11 cellular contexts compared by ENCODE assay signal in the genomic region with DNA sequence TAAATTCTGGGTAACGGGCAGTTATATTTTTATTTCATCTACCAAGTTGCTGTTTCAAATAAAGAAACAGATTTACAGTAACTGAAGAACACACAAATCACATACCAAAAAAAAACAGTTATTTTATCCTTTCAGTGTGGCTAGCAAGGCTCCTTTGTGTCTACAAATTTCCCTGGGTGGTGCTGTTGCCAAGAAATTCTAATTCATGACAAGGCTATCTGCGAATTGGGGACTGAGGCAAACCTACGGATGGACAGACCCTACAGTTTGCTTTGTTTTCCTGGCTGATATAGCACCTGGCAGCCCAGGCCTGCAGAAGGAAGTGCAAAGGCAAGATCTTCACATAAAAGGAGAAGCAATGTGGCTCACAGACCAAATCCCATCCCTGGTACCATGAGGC. TPM values are rescaled to one million over a fixed set of nuclear protein-coding genes. Genes with fewer than 3 reads are reported as not detected.
DNase-seq lines count a peak whose midpoint lies in the region; TF ChIP-seq lines count a peak whose summit lies in the region.
"Had no signal": no experiment of that assay in that cellular context is flagged by ENCODE, and none has a peak within 500 bp of the region (broad histone marks: within the 10 kb centered on the region; RNA-seq: fewer than 3 reads in every experiment).

No MANE protein-coding gene starts in this region.

- peaks cover 33% of the 10 kb centered on the region for H4K20me1 ChIP-seq in neural progenitor cell (ENCODE audit: low read depth)

- H3K36me3 ChIP-seq in SJSA1 (peaks cover 5% of the 10 kb centered on the region), neural progenitor cell (no peaks in the 10 kb centered on the region)

- H3K79me2 ChIP-seq in neural progenitor cell (ENCODE audit: low read depth), result peaks cover 35% of the 10 kb centered on the region

- peaks cover 21% of the 10 kb centered on the region for H3F3A ChIP-seq in neural progenitor cell (ENCODE audit: low read depth)

- no peak overlapping the region for H2AFZ ChIP-seq in neural progenitor cell (replicated peaks)

- H3K27me3 ChIP-seq in SJSA1 (replicated peaks), result no peaks in the 10 kb centered on the region
- H3K27me3 ChIP-seq in neural progenitor cell, result peaks cover 15% of the 10 kb centered on the region

- H3K4me2 ChIP-seq in neural progenitor cell, result no peak overlapping the region

- H3K4me3 ChIP-seq in SJSA1, result no peak overlapping the region
- peak overlapping the region; percentile 71 for H3K4me3 ChIP-seq in fibroblast of the aortic adventitia (ENCODE audit: low read depth, low read length)
- H3K4me3 ChIP-seq in skeletal muscle cell (ENCODE audit: low read depth, low read length), result peak overlapping the region; percentile 84
- no peak overlapping the region for H3K4me3 ChIP-seq in neural progenitor cell

- no peak overlapping the region for H3K9ac ChIP-seq in neural progenitor cell

- no peak overlapping the region for H3K4me3 Mint-ChIP-seq in neural progenitor cell

- H3K9me3 Mint-ChIP-seq in neural progenitor cell, result no peaks in the 10 kb centered on the region
- H3K9me3 Mint-ChIP-seq: nephron progenitor cell had no signal

- peaks cover 11% of the 10 kb centered on the region for H3K27me3 Mint-ChIP-seq in neural progenitor cell (ENCODE audit: insufficient read depth, low read depth)

- no peak for TF ChIP-seq CTCF in fibroblast of the aortic adventitia (IDR thresholded peaks at IDR 0.05; ENCODE audit: insufficient read depth, low read length)
- TF ChIP-seq CTCF in neural progenitor cell (IDR thresholded peaks at IDR 0.05), result no peak

- no peaks in the 10 kb centered on the region for H3K36me3 Mint-ChIP-seq in neural progenitor cell

- H3K9me3 ChIP-seq in SJSA1 (replicated peaks) (no peaks in the 10 kb centered on the region), neural progenitor cell (ENCODE audit: low read depth) (no peaks in the 10 kb centered on the region)

- H3K27ac ChIP-seq in SJSA1, result peak overlapping the region; percentile 88
- no peak overlapping the region for H3K27ac ChIP-seq in neural progenitor cell

- H3K4me1 ChIP-seq in SJSA1 (replicated peaks) (peaks cover 60% of the 10 kb centered on the region), neural progenitor cell (peaks cover 35% of the 10 kb centered on the region)

- H3K4me1 Mint-ChIP-seq in neural progenitor cell, result peaks cover 49% of the 10 kb centered on the region

- DNase-seq in NCI-H1105 treated with DMSO at 0.1 percent for 48 hours (lab: John Stamatoyannopoulos, UW), result peak; percentile 20
- DNase-seq in NCI-H1105 (lab: John Stamatoyannopoulos, UW), result no peak
- no peak for DNase-seq in SJSA1 (ENCODE audit: low read depth in 1 of 2, low spot score in 2 of 2)
- no peak for DNase-seq in fibroblast of the aortic adventitia (ENCODE audit: low read depth)
- no peak for DNase-seq in skeletal muscle cell (ENCODE audit: low read depth)
- no peak for DNase-seq in neural progenitor cell (ENCODE audit: low spot score)
- no peak for DNase-seq in iPS-NIHi11 (ENCODE audit: low spot score)
- no peak for DNase-seq in NOMO-1 treated with DMSO at 0.1 percent for 48 hours (lab: John Stamatoyannopoulos, UW; ENCODE audit: unreplicated experiment)
- DNase-seq: activated T-cell treated with anti-CD3 and anti-CD28 coated beads, Interleukin-2, amount 50 U/mL, for 48 hours; NCI-H1930; nephron progenitor cell had no signal

- H3K27ac Mint-ChIP-seq in neural progenitor cell, result no peak overlapping the region
- H3K27ac Mint-ChIP-seq: nephron progenitor cell had no signal

RNA-seq across cellular contexts. Expression of a gene that starts 4.5 kb away (rescaled TPM):
- 6.8 and 13.1 TPM in 2 replicates for total RNA-seq in SJSA1 (2014; rRNA removed; shearing (Covaris generic))
- total RNA-seq in fibroblast of the aortic adventitia (ENCODE audit: low replicate concordance), result 12.3 and 38.5 TPM in 2 replicates
- total RNA-seq in neural progenitor cell (ENCODE audit: low replicate concordance), result 5.2 and 7.2 TPM in 2 replicates

Comparison
In these comparisons a context has a peak if more than half of its experiments do, and no peak if none do; other contexts are left out.
1. H3K4me3 ChIP-seq: peak in fibroblast of the aortic adventitia (single experiment) and skeletal muscle cell (single experiment); none in SJSA1 (single experiment) and neural progenitor cell (single experiment).